8 cellular contexts compared by ENCODE assay signal in genomic region chr14:49767473-49768300, GRCh38. TPM values are rescaled to one million over a fixed set of nuclear protein-coding genes. Genes with fewer than 3 reads are reported as not detected.
DNase-seq lines count a peak whose midpoint lies in the region; TF ChIP-seq lines count a peak whose summit lies in the region.

Gene KLHDC2, plus strand, starts transcription at chr14:49768153. Its CDS starts 316 bp downstream, at chr14:49768469.

- H3K27me3 ChIP-seq in HAP-1 (ENCODE audit: low read depth) (no peaks in the 10 kb centered on the region), neuron (ENCODE audit: insufficient read depth, low read length) (no peaks in the 10 kb centered on the region)

- H3K4me1 ChIP-seq in HAP-1: peaks cover 19% of the 10 kb centered on the region
- peaks cover 25% of the 10 kb centered on the region for H3K4me1 ChIP-seq in neuron (ENCODE audit: insufficient read depth, low read length)

- peak within 1 kb of the TSS; percentile 99 for H2AFZ ChIP-seq in neuron (ENCODE audit: low read depth, low read length)

- DNase-seq in GM03348 (ENCODE audit: low spot score) (peak; percentile 94), HAP-1 (ENCODE audit: low spot score in 2 of 2) (peak; percentile 86 to 91), M059J (ENCODE audit: low read depth) (peak; percentile 83), SIG-M5 (lab: John Stamatoyannopoulos, UW) (peak; percentile 12), activated gamma-delta T cell (lab: John Stamatoyannopoulos, UW) (peak; percentile 86), foreskin fibroblast (peak; percentile 89 to 97), stromal cell of bone marrow (ENCODE audit: low read depth) (peak; percentile 77)

- in situ Hi-C loops in HAP-1 (cut with MboI; ENCODE audit: low sequenced_read_pairs): loop anchor here (5.0 kb wide), 2 partner anchors 80 to 130 kb away; partner anchors contain the start of genes DNAAF2 and POLE2

- no peak for TF ChIP-seq CTCF in foreskin fibroblast (IDR thresholded peaks at IDR 0.05; ENCODE audit: low read depth, low read length)

- H3K36me3 ChIP-seq in HAP-1 (replicated peaks): peaks cover 5% of the 10 kb centered on the region
- peaks cover 7% of the 10 kb centered on the region for H3K36me3 ChIP-seq in neuron (ENCODE audit: insufficient read depth, low read length)

- no peaks in the 10 kb centered on the region for H3K9me3 ChIP-seq in HAP-1
- H3K9me3 ChIP-seq in neuron (ENCODE audit: low read length): no peaks in the 10 kb centered on the region

- H3K4me3 ChIP-seq in HAP-1 (peak within 1 kb of the TSS; percentile 65), foreskin fibroblast (ENCODE audit: low read depth in 1 of 2, low read length in 2 of 2) (peak within 1 kb of the TSS; percentile 60 to 99), neuron (ENCODE audit: low read length) (peak within 1 kb of the TSS; percentile 87)

RNA-seq across cellular contexts. Expression of gene KLHDC2, which starts in this region (rescaled TPM):
- total RNA-seq in M059J (2014; rRNA removed; shearing (Covaris generic)): 40.8 and 65.5 TPM in 2 replicates

Comparison
In these comparisons a context has a peak if more than half of its experiments do, and no peak if none do; other contexts are left out.
1. Peak in every context shown above with its lines: DNase-seq and H3K4me3 ChIP-seq.
2. DNase-seq: peak in every context shown above with its lines; median percentile 94 in GM03348; 93 in foreskin fibroblast; 88 in HAP-1; 86 in activated gamma-delta T cell; 83 in M059J; 77 in stromal cell of bone marrow; 12 in SIG-M5.